In genomic region chr7:1950623-1951523, GRCh38 we compare ENCODE assay signal across 9 cellular contexts.
DNase-seq lines count a peak whose midpoint lies in the region; ATAC-seq and TF ChIP-seq lines count a peak whose summit lies in the region.
"Had no signal": no experiment of that assay in that cellular context is flagged by ENCODE, and none has a peak within 500 bp of the region (broad histone marks: within the 10 kb centered on the region; RNA-seq: fewer than 3 reads in every experiment).

No MANE protein-coding gene starts in this region.

- H3K27ac ChIP-seq in neuronal stem cell (replicated peaks; ENCODE audit: low read length): no peak overlapping the region

- H2BK120ac ChIP-seq in neuronal stem cell (ENCODE audit: low read depth, low read length): no peak overlapping the region

- peak overlapping the region; percentile 79 for H3K14ac ChIP-seq in neuronal stem cell (ENCODE audit: low read length)

- H3K9ac ChIP-seq in neuronal stem cell (ENCODE audit: low read depth, low read length, poor library complexity): no peak overlapping the region

- H2AFZ ChIP-seq in neuronal stem cell (ENCODE audit: low read length): no peak overlapping the region

- DNase-seq in NCI-H2107 treated with DMSO at 0.1 percent for 48 hours (lab: John Stamatoyannopoulos, UW; ENCODE audit: unreplicated experiment) (peak; percentile 54), NCI-H2107 (lab: John Stamatoyannopoulos, UW) (no peak), NCI-H2196 treated with DMSO at 0.1 percent for 48 hours (lab: John Stamatoyannopoulos, UW; ENCODE audit: unreplicated experiment) (peak; percentile 77), neuronal stem cell (ENCODE audit: low spot score) (no peak), NCI-H524 treated with DMSO at 0.1 percent for 48 hours (lab: John Stamatoyannopoulos, UW) (no peak), hippocampal formation (lab: John Stamatoyannopoulos, UW) (no peak)
- DNase-seq: effector memory CD4-positive, alpha-beta T cell had no signal

- H3K9me3 Mint-ChIP-seq in brain: peaks cover 0 to 3% (median 0%) of the 10 kb centered on the region in 5 experiments

- peaks cover 7% of the 10 kb centered on the region for H3K79me1 ChIP-seq in neuronal stem cell (ENCODE audit: low read depth, low read length)

- H3K18ac ChIP-seq in neuronal stem cell (ENCODE audit: low read length): peak overlapping the region; percentile 38

- ATAC-seq in GM18867 (IDR thresholded peaks at IDR 0.05; ENCODE audit: unreplicated experiment): no peak

- no peak overlapping the region for H3K4me2 ChIP-seq in neuronal stem cell (ENCODE audit: insufficient read depth, low read length, poor library complexity, severe bottlenecking)

- H3K36me3 ChIP-seq in neuronal stem cell (replicated peaks in 1 of 2; ENCODE audit: control insufficient read depth in 2 of 2, insufficient read depth in 2 of 2, low read length in 2 of 2): no peaks in the 10 kb centered on the region

- no peaks in the 10 kb centered on the region for H3K9me3 ChIP-seq in neuronal stem cell (replicated peaks in 1 of 2; ENCODE audit: control insufficient read depth in 2 of 2, insufficient read depth in 1 of 2, low read depth in 1 of 2, low read length in 2 of 2)

- H4K91ac ChIP-seq in neuronal stem cell (ENCODE audit: low read depth, low read length, poor library complexity): no peak overlapping the region

- peak overlapping the region; percentile 80 for H3K23ac ChIP-seq in neuronal stem cell (ENCODE audit: low read depth, low read length, poor library complexity)

- peak overlapping the region in 3 of 5 experiments; percentile 26 to 67 (median 51) for H3K27ac Mint-ChIP-seq in brain

- H2BK12ac ChIP-seq in neuronal stem cell (ENCODE audit: low read length): no peak overlapping the region

- H3K36me3 Mint-ChIP-seq in brain: no peaks in the 10 kb centered on the region

- no peak for TF ChIP-seq CTCF in brain (conservative IDR thresholded peaks at IDR 0.05)

- peak overlapping the region; percentile 24 for H4K8ac ChIP-seq in neuronal stem cell (ENCODE audit: low read depth, low read length)

- no peak overlapping the region for H2AK5ac ChIP-seq in neuronal stem cell (ENCODE audit: low read depth, low read length)

- no CpG with 5 or more reads among the region's 28 CpGs for WGBS in neuronal stem cell (ENCODE audit: extremely low coverage in 2 of 2, insufficient read length in 2 of 2, insufficient replicate concordance in 1 of 2), 2 donors

- no peaks in the 10 kb centered on the region for H3K27me3 ChIP-seq in neuronal stem cell (ENCODE audit: control insufficient read depth in 3 of 3, insufficient read depth in 3 of 3, low read depth in 1 of 3, low read length in 3 of 3)

- no peaks in the 10 kb centered on the region for H3K27me3 Mint-ChIP-seq in brain

- H3K4me1 ChIP-seq in neuronal stem cell (ENCODE audit: control insufficient read depth in 2 of 2, insufficient read depth in 1 of 2, low read depth in 1 of 2, low read length in 2 of 2): peaks cover 0 to 2% of the 10 kb centered on the region in 2 donors

- no peaks in the 10 kb centered on the region for H3K4me1 Mint-ChIP-seq in brain

- H3K4me3 ChIP-seq in neuronal stem cell (ENCODE audit: low read length in 2 of 2): no peak overlapping the region

- H3K4me3 Mint-ChIP-seq in brain: no peak overlapping the region

- peak overlapping the region; percentile 60 for H2BK5ac ChIP-seq in neuronal stem cell (ENCODE audit: low read length)

- H2BK15ac ChIP-seq in neuronal stem cell (ENCODE audit: low read length): no peak overlapping the region

- no peak overlapping the region for H3K4ac ChIP-seq in neuronal stem cell (ENCODE audit: low read length)

Comparison
In these comparisons a context has a peak if more than half of its experiments do, and no peak if none do; other contexts are left out.
1. DNase-seq: peak in NCI-H2107 treated with DMSO at 0.1 percent for 48 hours (single experiment) and NCI-H2196 treated with DMSO at 0.1 percent for 48 hours (single experiment); none in NCI-H2107 (single experiment), neuronal stem cell (single experiment), NCI-H524 treated with DMSO at 0.1 percent for 48 hours (single experiment) and hippocampal formation (0 of 2).